Comparison of ENCODE assay signal across 25 cellular contexts in genomic region chr9:80020056-80020455, GRCh38.
"Had no signal": no experiment of that assay in that cellular context is flagged by ENCODE, and none has a peak within 500 bp of the region (broad histone marks: within the 10 kb centered on the region; RNA-seq: fewer than 3 reads in every experiment).

No MANE protein-coding gene starts in this region.

- H3K4me3 ChIP-seq: cardiac muscle cell had no signal

- H3K9me3 Mint-ChIP-seq: activated naive CD4-positive, alpha-beta T cell treated with anti-CD3 and anti-CD28 coated beads, Interleukin-2, amount 10 ng/mL, durations not matched to agents 7 days and 5 days; activated naive CD8-positive, alpha-beta T cell treated with anti-CD3 and anti-CD28 coated beads for 36 hours; activated T-cell treated with anti-CD3 and anti-CD28 coated beads, Interleukin-2, amount 50 U/mL, for 72 hours; activated T-helper 2 cell treated with anti-CD3 and anti-CD28 coated beads, Interferon-gamma antibody, Interleukin-2, Interleukin-4, amounts not matched to agents 10 μg/mL and 5 μg/mL and 100 μg/mL, durations not matched to agents 14 hours and 24 hours and 36 hours had no signal

- H3K27ac ChIP-seq: brain microvascular endothelial cell, cardiac muscle cell had no signal

- DNase-seq: activated CD4-positive, alpha-beta T cell treated with anti-CD3 and anti-CD28 coated beads for 48 hours; activated CD4-positive, alpha-beta T cell treated with anti-CD3 and anti-CD28 coated beads, Interleukin-2, amount 50 U/mL, for 4 hours; activated CD4-positive, CD25-positive, alpha-beta regulatory T cell treated with anti-CD3 and anti-CD28 coated beads, Interleukin-2, amount 50 U/mL, for 72 hours; activated gamma-delta T cell treated with Interleukin-2 at 50 U/mL for 16 hours; activated naive CD4-positive, alpha-beta T cell treated with anti-CD3 and anti-CD28 coated beads, Interleukin-2, amount 10 ng/mL, durations not matched to agents 7 days and 5 days; activated naive CD8-positive, alpha-beta T cell treated with anti-CD3 and anti-CD28 coated beads for 36 hours; activated T-cell treated with anti-CD3 and anti-CD28 coated beads for 4 hours; activated T-cell treated with anti-CD3 and anti-CD28 coated beads, Interleukin-2, amount 50 U/mL, for 72 hours; brain microvascular endothelial cell; NCI-H1092 treated with DMSO at 0.1 percent for 48 hours; NCI-H1417 treated with DMSO at 0.1 percent for 48 hours; NCI-H1694; NCI-H2029; NCI-H2107; NCI-H2171 treated with DMSO at 0.1 percent for 48 hours; NCI-H226; NCI-H526; NCI-H82; PC-3; SIG-M5; T-helper 17 cell; T-helper 9 cell had no signal

- H3K27me3 Mint-ChIP-seq: activated naive CD4-positive, alpha-beta T cell treated with anti-CD3 and anti-CD28 coated beads, Interleukin-2, amount 10 ng/mL, durations not matched to agents 7 days and 5 days; activated naive CD8-positive, alpha-beta T cell treated with anti-CD3 and anti-CD28 coated beads for 36 hours had no signal

- H3K36me3 ChIP-seq: brain microvascular endothelial cell, cardiac muscle cell had no signal

- H3K27ac Mint-ChIP-seq: activated naive CD4-positive, alpha-beta T cell treated with anti-CD3 and anti-CD28 coated beads, Interleukin-2, amount 10 ng/mL, durations not matched to agents 7 days and 5 days; activated naive CD8-positive, alpha-beta T cell treated with anti-CD3 and anti-CD28 coated beads for 36 hours; activated T-cell treated with anti-CD3 and anti-CD28 coated beads, Interleukin-2, amount 50 U/mL, for 72 hours; activated T-helper 2 cell treated with anti-CD3 and anti-CD28 coated beads, Interferon-gamma antibody, Interleukin-2, Interleukin-4, amounts not matched to agents 10 μg/mL and 5 μg/mL and 100 μg/mL, durations not matched to agents 14 hours and 24 hours and 36 hours; T-helper 17 cell; WTC11 had no signal

- H3K4me1 Mint-ChIP-seq: activated naive CD4-positive, alpha-beta T cell treated with anti-CD3 and anti-CD28 coated beads, Interleukin-2, amount 10 ng/mL, durations not matched to agents 7 days and 5 days; T-helper 17 cell; WTC11 had no signal

- H3K4me3 Mint-ChIP-seq: activated naive CD4-positive, alpha-beta T cell treated with anti-CD3 and anti-CD28 coated beads, Interleukin-2, amount 10 ng/mL, durations not matched to agents 7 days and 5 days; activated naive CD8-positive, alpha-beta T cell treated with anti-CD3 and anti-CD28 coated beads for 36 hours; activated T-cell treated with anti-CD3 and anti-CD28 coated beads, Interleukin-2, amount 50 U/mL, for 72 hours; T-helper 17 cell; WTC11 had no signal

- H3K36me3 Mint-ChIP-seq: activated naive CD4-positive, alpha-beta T cell treated with anti-CD3 and anti-CD28 coated beads, Interleukin-2, amount 10 ng/mL, durations not matched to agents 7 days and 5 days; activated naive CD8-positive, alpha-beta T cell treated with anti-CD3 and anti-CD28 coated beads for 36 hours; WTC11 had no signal

- H3K27me3 ChIP-seq: brain microvascular endothelial cell had no signal

- ATAC-seq: activated T-cell treated with anti-CD3 and anti-CD28 coated beads, Interleukin-2, amount 50 U/mL, for 72 hours; PC-3; T-helper 17 cell; WTC11 had no signal
